Comparison of ENCODE assay signal across 8 cellular contexts in the genomic region with DNA sequence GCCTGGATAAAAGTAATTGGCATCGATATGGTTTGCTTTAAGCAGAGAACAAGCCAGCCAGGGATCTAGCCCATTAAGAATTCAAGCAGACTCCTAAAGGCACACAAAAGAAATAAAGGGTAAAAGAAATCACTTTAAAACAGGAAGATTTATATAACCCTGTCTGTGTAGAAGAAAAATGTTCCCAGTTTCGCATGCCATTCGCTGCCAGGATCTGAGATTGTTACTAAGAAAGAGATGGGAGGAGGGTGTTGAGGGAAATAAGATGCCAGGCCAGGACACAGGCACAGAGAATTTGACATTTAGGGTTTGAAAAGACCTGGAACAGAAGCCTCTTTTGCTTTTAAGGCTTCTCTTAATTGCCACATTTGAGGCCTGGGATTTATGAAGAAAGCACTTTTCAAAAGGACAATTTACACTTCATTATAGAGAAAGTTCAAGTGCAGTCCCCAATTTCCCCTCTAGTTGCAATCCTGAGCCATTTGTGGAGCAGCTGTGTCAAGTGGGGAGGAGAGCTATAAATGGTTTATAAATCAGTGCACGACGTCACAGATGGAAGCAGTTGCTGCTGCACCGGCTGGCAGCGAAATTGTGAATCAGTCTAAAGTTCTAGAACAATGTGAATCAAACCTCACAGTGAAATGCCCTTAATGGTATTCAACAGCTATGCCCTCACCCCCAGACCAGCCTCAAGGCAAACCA. TPM values are rescaled to one million over a fixed set of nuclear protein-coding genes. Genes with fewer than 3 reads are reported as not detected.
DNase-seq lines count a peak whose midpoint lies in the region; ATAC-seq and TF ChIP-seq lines count a peak whose summit lies in the region.

No MANE protein-coding gene starts in this region.

- H3K27me3 ChIP-seq in Loucy (ENCODE audit: insufficient read depth, low read length, poor library complexity, severe bottlenecking) (no peaks in the 10 kb centered on the region), stomach (no peaks in the 10 kb centered on the region)

- no peaks in the 10 kb centered on the region for H3K36me3 ChIP-seq in Loucy (ENCODE audit: insufficient read depth, low read length)
- no peaks in the 10 kb centered on the region for H3K36me3 ChIP-seq in stomach

- no peaks in the 10 kb centered on the region for H3K79me2 ChIP-seq in Loucy (ENCODE audit: insufficient read depth, low read length)

- no peak for TF ChIP-seq POLR2A in stomach (IDR thresholded peaks at IDR 0.05)

- TF ChIP-seq CTCF in Loucy (conservative IDR thresholded peaks at IDR 0.05; ENCODE audit: low read length) (peak; percentile 45), VCaP (conservative IDR thresholded peaks at IDR 0.05) (peak; percentile 20), stomach (IDR thresholded peaks at IDR 0.05) (peak in 5 of 7 experiments; percentile 3 to 35 (median 30)), GM13976 (IDR thresholded peaks at IDR 0.05; ENCODE audit: borderline replicate concordance, control extremely low read depth, extremely low read depth, insufficient read depth, missing control alignments) (no peak)

- H3K4me2 ChIP-seq in Loucy (ENCODE audit: low read depth, low read length, poor library complexity, severe bottlenecking): no peak overlapping the region

- H3K4me3 ChIP-seq in Loucy (ENCODE audit: low read length, poor library complexity, severe bottlenecking) (no peak overlapping the region), stomach (no peak overlapping the region)

- H3K4me1 ChIP-seq in Loucy (ENCODE audit: insufficient read depth, low read length, poor library complexity, severe bottlenecking): no peaks in the 10 kb centered on the region
- H3K4me1 ChIP-seq in stomach: peaks cover 5 to 37% (median 19%) of the 10 kb centered on the region in 4 donors

- no peak for TF ChIP-seq EP300 in stomach (IDR thresholded peaks at IDR 0.05)

- DNase-seq in DMS53 treated with DMSO at 0.1 percent for 48 hours (lab: John Stamatoyannopoulos, UW; ENCODE audit: unreplicated experiment) (peak; percentile 72), hepatic stellate cell (ENCODE audit: low spot score) (peak; percentile 53), stomach (no peak), GM13976 (ENCODE audit: low spot score) (no peak)

- no peaks in the 10 kb centered on the region for H4K20me1 ChIP-seq in Loucy (ENCODE audit: insufficient read depth, low read length, poor library complexity, severe bottlenecking)

- 30 to 42% (median 35%) methylated on average over 7 of the region's 7 CpGs for WGBS in stomach, 5 donors

- in situ Hi-C loops in GM13976 (cut with MboI; ENCODE audit: low sequenced_read_pairs, unreplicated experiment): no loop called here

- intact Hi-C loops in stomach (cut with DNase I; ENCODE audit: low total_unique reads): no loop called here

- H3K9me3 ChIP-seq in Loucy (ENCODE audit: insufficient read depth, low read depth, low read length) (no peaks in the 10 kb centered on the region), stomach (no peaks in the 10 kb centered on the region)

- H3F3A ChIP-seq in Loucy (ENCODE audit: low read depth): no peaks in the 10 kb centered on the region

- ATAC-seq in GM18502 (IDR thresholded peaks at IDR 0.05; ENCODE audit: poor library complexity, unreplicated experiment): no peak
- ATAC-seq in HG03025 (IDR thresholded peaks at IDR 0.05; ENCODE audit: low FRiP score, unreplicated experiment): no peak

- no peaks in the 10 kb centered on the region for H3K9me2 ChIP-seq in Loucy (replicated peaks; ENCODE audit: low read depth, low read length)

- H3K9ac ChIP-seq in Loucy (ENCODE audit: low read depth, low read length, poor library complexity, severe bottlenecking): no peak overlapping the region

- H3K27ac ChIP-seq in VCaP (no peak overlapping the region), stomach (peak overlapping the region in 4 of 5 donors; percentile 24 to 70 (median 51))

- H2AFZ ChIP-seq in Loucy (ENCODE audit: low read length): no peak overlapping the region

RNA-seq across cellular contexts. Expression of a gene that starts 26.4 kb away (rescaled TPM):
- total RNA-seq in stomach: 10 to 100 TPM in 2 of 5 donors, 1 to 10 TPM in 2, not detected in 1; 1.3 to 16.2 (median 8.4) TPM
- 1 to 10 TPM; 2.7 to 3.9 (median 3.7) TPM for polyA plus RNA-seq in stomach

RNA-seq across cellular contexts. Expression of a gene that starts 26.8 kb away (rescaled TPM):
- 100 to 1,000 TPM in 1 of 5 donors, 10 to 100 TPM in 4; 29.2 to 167 (median 50.2) TPM for total RNA-seq in stomach
- 10 to 100 TPM; 63.3 to 75.3 (median 69.7) TPM for polyA plus RNA-seq in stomach

Comparison
In these comparisons a context has a peak if more than half of its experiments do, and no peak if none do; other contexts are left out.
1. DNase-seq: peak in DMS53 treated with DMSO at 0.1 percent for 48 hours (single experiment) and hepatic stellate cell (single experiment); none in stomach (single experiment) and GM13976 (single experiment).